29 cellular contexts compared by ENCODE assay signal in the genomic region with DNA sequence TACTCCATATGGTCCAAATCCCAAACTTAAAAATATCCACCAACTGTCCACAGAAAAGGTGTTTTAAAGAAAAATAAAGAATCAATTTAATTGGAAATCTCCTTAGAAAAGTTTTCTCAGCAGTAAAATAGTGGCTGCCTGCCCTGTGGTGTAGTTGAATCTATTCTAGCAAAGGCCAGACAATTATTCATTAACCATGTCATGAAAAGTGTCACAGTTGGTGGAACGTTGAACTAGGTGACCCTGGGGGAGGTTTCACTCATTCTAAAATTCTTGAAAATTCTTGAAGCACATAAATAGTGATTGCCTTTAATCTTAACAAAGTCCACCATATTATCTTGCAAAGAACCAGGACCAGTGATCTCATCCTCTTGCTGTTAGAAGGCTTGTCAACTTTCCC.
"Had no signal": no experiment of that assay in that cellular context is flagged by ENCODE, and none has a peak within 500 bp of the region (broad histone marks: within the 10 kb centered on the region; RNA-seq: fewer than 3 reads in every experiment).

No MANE protein-coding gene starts in this region.

- ATAC-seq: gastrocnemius medialis; natural killer cell; psoas muscle; stimulated activated memory B cell treated with anti-CD40 and anti-IgM and Interleukin-4, amounts not matched to agents 10 μg/mL and 1 μg/mL and 100 μg/mL, for 72 hours; stimulated activated naive CD8-positive, alpha-beta T cell treated with anti-CD3 and anti-CD28 coated beads, Interleukin-15, amount 100 ng/mL, for 72 hours; upper lobe of right lung had no signal

- FAIRE-seq: endometrium, islet of Langerhans, small intestine, TTC549 had no signal

- DNase-seq: activated CD4-positive, alpha-beta T cell treated with anti-CD3 and anti-CD28 coated beads for 48 hours; activated CD4-positive, alpha-beta T cell treated with anti-CD3 and anti-CD28 coated beads, Interleukin-2, amount 50 U/mL, for 48 hours; activated CD8-positive, alpha-beta memory T cell treated with anti-CD3 and anti-CD28 coated beads, Interleukin-2, amount 50 U/mL, for 4 hours; activated effector memory CD4-positive, alpha-beta T cell treated with anti-CD3 and anti-CD28 coated beads, Interleukin-2, amount 50 U/mL, for 16 hours; activated naive CD4-positive, alpha-beta T cell treated with anti-CD3 and anti-CD28 coated beads for 36 hours; activated naive CD8-positive, alpha-beta T cell treated with anti-CD3 and anti-CD28 coated beads, Interleukin-2, amount 10 ng/mL, durations not matched to agents 7 days and 5 days; activated T-cell treated with anti-CD3 and anti-CD28 coated beads, Interleukin-2, amount 50 U/mL, for 1 hour; cerebellar nuclear complex; colonic mucosa; effector CD8-positive, alpha-beta T cell; gastrocnemius medialis; glutamatergic neuron; left ventricle myocardium inferior; mesendoderm; natural killer cell; occipital lobe; psoas muscle; sigmoid colon; small intestine; stimulated activated CD4-positive, alpha-beta T cell treated with anti-CD3 and anti-CD28 coated beads, Interleukin-1b, Interleukin-23, amount 100 ng/mL, for 48 hours; stimulated activated CD4-positive, alpha-beta T cell treated with anti-CD3 and anti-CD28 coated beads, Interleukin-4, amount 100 ng/mL, for 4 hours; stimulated activated CD8-positive, alpha-beta memory T cell treated with anti-CD3 and anti-CD28 coated beads, Interleukin-4, amount 100 ng/mL, for 48 hours; stimulated activated naive CD8-positive, alpha-beta T cell treated with anti-CD3 and anti-CD28 coated beads, Interleukin-15, amount 100 ng/mL, for 72 hours; tibial artery; upper lobe of right lung had no signal
